ENCODE assay signal across 8 cellular contexts in genomic region chr9:35812025-35812602, GRCh38. TPM values are rescaled to one million over a fixed set of nuclear protein-coding genes. Genes with fewer than 3 reads are reported as not detected.
DNase-seq lines count a peak whose midpoint lies in the region; ATAC-seq and TF ChIP-seq lines count a peak whose summit lies in the region.

Gene SPAG8, minus strand, starts transcription at chr9:35812262. Its CDS starts 115 bp downstream, at chr9:35812147.

- H3K27ac Mint-ChIP-seq in T-cell = peak within 1 kb of the TSS; percentile 97 to 98

- intact Hi-C loops in prostate gland (cut with DNase I) = no loop called here

- H3K4me1 ChIP-seq in right atrium auricular region = peaks cover 0 to 35% of the 10 kb centered on the region in 2 donors
- H3K4me1 ChIP-seq in prostate gland (replicated peaks) = peaks cover 5% of the 10 kb centered on the region
- H3K4me1 ChIP-seq in urinary bladder (ENCODE audit: insufficient read depth) = no peaks in the 10 kb centered on the region

- H3K4me3 Mint-ChIP-seq in T-cell = peak within 1 kb of the TSS; percentile 84 to 96 (median 86)

- CTCF ChIA-PET in T-cell (lab: Charles Lee) = interaction anchor here in 1 of 2 donors (0.6 to 1.6 kb wide), 8 partner anchors 8 to 208 kb away, joined by 3 to 6 read pairs (median 4); partner anchors contain the start of genes CREB3 and NPR2

- WGBS in prostate gland = under 1% methylated on average over 28 of the region's 28 CpGs
- under 1% methylated on average over 28 of the region's 28 CpGs for WGBS in urinary bladder

- H3K27me3 ChIP-seq in right atrium auricular region (no peaks in the 10 kb centered on the region), prostate gland (replicated peaks; ENCODE audit: insufficient read depth) (no peaks in the 10 kb centered on the region)

- H3K9me3 Mint-ChIP-seq in T-cell = no peaks in the 10 kb centered on the region

- TF ChIP-seq CTCF in GM12875 (IDR thresholded peaks at IDR 0.05; ENCODE audit: borderline replicate concordance, insufficient read depth, low read depth, low read length) (no peak), right atrium auricular region (IDR thresholded peaks at IDR 0.05) (no peak), prostate gland (IDR thresholded peaks at IDR 0.05) (no peak)

- peaks cover 10% of the 10 kb centered on the region for H3K36me3 ChIP-seq in right atrium auricular region
- no peaks in the 10 kb centered on the region for H3K36me3 ChIP-seq in prostate gland
- no peaks in the 10 kb centered on the region for H3K36me3 ChIP-seq in urinary bladder (ENCODE audit: insufficient read depth)

- peak; percentile 26 for TF ChIP-seq POLR2A in prostate gland (IDR thresholded peaks at IDR 0.05)

- H3K27me3 Mint-ChIP-seq in T-cell = no peaks in the 10 kb centered on the region

- DNase-seq in NCI-H1417 (lab: John Stamatoyannopoulos, UW) (peak; percentile 83 to 94 (median 88)), T-cell (peak; percentile 81 to 99 (median 96)), amygdala (lab: John Stamatoyannopoulos, UW) (peak; percentile 40 to 96 (median 90)), right atrium auricular region (ENCODE audit: low spot score) (peak; percentile 96), prostate gland (ENCODE audit: low spot score) (peak; percentile 91)

- no peaks in the 10 kb centered on the region for H3K9me3 ChIP-seq in right atrium auricular region
- no peaks in the 10 kb centered on the region for H3K9me3 ChIP-seq in prostate gland

- ATAC-seq in HG02763 (IDR thresholded peaks at IDR 0.05; ENCODE audit: unreplicated experiment) = peak; percentile 51
- ATAC-seq in T-cell (replicated peaks in 1 of 4) = peak; percentile 58 to 71 (median 63)

- peaks cover 35 to 43% (median 37%) of the 10 kb centered on the region in 3 donors for H3K4me1 Mint-ChIP-seq in T-cell

- peak within 1 kb of the TSS; percentile 77 to 98 for H3K27ac ChIP-seq in right atrium auricular region
- peak within 1 kb of the TSS; percentile 55 to 67 for H3K27ac ChIP-seq in prostate gland
- H3K27ac ChIP-seq in urinary bladder (ENCODE audit: low read depth) = peak within 1 kb of the TSS; percentile 73

- peaks cover 4% of the 10 kb centered on the region for H3K36me3 Mint-ChIP-seq in T-cell

- POLR2A ChIA-PET in T-cell (lab: Charles Lee) = interaction anchor here in 1 of 2 donors (0.6 to 1.0 kb wide), 3 partner anchors 14 to 133 kb away, joined by 3 to 4 read pairs (median 3); no protein-coding TSS in a partner anchor

- H3K4me3 ChIP-seq in GM12875 (ENCODE audit: low read depth, low read length) (peak within 1 kb of the TSS; percentile 47), right atrium auricular region (peak within 1 kb of the TSS; percentile 44 to 56), prostate gland (peak within 1 kb of the TSS; percentile 18 to 30), urinary bladder (ENCODE audit: low read depth, low read length) (peak within 1 kb of the TSS; percentile 38)

RNA-seq across cellular contexts. Expression of gene SPAG8, which starts in this region (rescaled TPM):
- total RNA-seq in T-cell (1 to 10 TPM; 2.8 to 7.1 (median 3.8) TPM), right atrium auricular region (1 to 10 TPM; 1.6 to 4.1 TPM), prostate gland (1 to 10 TPM in 1 of 2 donors, under 1 TPM in 1; 0.68 to 9.2 TPM), urinary bladder (1.9 TPM)
- polyA plus RNA-seq in urinary bladder = 1.9 TPM

Comparison
In these comparisons a context has a peak if more than half of its experiments do, and no peak if none do; other contexts are left out.
1. Peak in every context shown above with its lines: DNase-seq, ATAC-seq, H3K4me3 ChIP-seq and H3K27ac ChIP-seq.